ENCODE assay signal across 1 cellular context in the genomic region with DNA sequence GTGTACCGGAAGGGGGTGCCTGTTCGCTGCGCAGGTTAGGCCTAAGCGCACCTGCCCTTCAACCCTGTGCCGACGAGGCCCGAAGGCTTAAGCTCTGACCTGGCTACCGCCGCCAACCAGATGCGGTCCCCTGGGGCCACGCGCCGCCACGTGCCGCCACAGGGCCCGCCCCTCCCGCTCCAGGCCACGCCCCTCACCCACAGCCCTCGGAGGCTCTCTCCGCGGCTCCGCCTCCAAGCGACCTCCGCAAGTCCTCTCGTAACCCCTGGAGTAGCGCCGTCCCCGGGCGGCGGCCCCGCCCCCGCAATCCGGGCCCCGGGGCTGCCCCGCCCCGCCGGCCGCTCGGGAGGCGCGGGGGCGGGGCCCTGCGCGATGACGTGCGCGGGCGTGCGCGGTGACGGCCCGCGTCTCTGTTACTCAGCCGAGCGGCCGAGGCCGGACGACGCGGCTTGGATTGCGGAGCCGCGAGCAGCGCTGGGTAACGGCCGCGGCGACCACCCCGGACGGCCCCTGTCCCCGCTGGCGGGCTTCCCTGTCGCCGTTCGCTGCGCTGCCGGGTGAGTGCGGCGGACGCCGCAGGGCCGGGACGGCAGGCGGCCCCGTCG.
TF ChIP-seq lines count a peak whose summit lies in the region.

MAPK8 (plus strand) TSS at position 413 of the 605 bp plus-strand sequence. CDS start 94,984 bp downstream, outside the sequence.

TF ChIP-seq in K562, 482 proteins besides CTCF, POLR2A, EP300 and RAD21 (continued from another document and continues in another):
- TF ChIP-seq, protein P1, sequence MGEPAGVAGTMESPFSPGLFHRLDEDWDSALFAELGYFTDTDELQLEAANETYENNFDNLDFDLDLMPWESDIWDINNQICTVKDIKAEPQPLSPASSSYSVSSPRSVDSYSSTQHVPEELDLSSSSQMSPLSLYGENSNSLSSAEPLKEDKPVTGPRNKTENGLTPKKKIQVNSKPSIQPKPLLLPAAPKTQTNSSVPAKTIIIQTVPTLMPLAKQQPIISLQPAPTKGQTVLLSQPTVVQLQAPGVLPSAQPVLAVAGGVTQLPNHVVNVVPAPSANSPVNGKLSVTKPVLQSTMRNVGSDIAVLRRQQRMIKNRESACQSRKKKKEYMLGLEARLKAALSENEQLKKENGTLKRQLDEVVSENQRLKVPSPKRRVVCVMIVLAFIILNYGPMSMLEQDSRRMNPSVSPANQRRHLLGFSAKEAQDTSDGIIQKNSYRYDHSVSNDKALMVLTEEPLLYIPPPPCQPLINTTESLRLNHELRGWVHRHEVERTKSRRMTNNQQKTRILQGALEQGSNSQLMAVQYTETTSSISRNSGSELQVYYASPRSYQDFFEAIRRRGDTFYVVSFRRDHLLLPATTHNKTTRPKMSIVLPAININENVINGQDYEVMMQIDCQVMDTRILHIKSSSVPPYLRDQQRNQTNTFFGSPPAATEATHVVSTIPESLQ (CRISPR knock-in tag; IDR thresholded peaks at IDR 0.05): peak; percentile 94
- TF ChIP-seq MCM5 (IDR thresholded peaks at IDR 0.05; ENCODE audit: low read depth): no peak
- TF ChIP-seq ZNF217 (CRISPR knock-in tag; IDR thresholded peaks at IDR 0.05): peak; percentile 94; the same call in 1 of the 2 replicates
- TF ChIP-seq, protein P2, sequence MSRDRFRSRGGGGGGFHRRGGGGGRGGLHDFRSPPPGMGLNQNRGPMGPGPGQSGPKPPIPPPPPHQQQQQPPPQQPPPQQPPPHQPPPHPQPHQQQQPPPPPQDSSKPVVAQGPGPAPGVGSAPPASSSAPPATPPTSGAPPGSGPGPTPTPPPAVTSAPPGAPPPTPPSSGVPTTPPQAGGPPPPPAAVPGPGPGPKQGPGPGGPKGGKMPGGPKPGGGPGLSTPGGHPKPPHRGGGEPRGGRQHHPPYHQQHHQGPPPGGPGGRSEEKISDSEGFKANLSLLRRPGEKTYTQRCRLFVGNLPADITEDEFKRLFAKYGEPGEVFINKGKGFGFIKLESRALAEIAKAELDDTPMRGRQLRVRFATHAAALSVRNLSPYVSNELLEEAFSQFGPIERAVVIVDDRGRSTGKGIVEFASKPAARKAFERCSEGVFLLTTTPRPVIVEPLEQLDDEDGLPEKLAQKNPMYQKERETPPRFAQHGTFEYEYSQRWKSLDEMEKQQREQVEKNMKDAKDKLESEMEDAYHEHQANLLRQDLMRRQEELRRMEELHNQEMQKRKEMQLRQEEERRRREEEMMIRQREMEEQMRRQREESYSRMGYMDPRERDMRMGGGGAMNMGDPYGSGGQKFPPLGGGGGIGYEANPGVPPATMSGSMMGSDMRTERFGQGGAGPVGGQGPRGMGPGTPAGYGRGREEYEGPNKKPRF (IDR thresholded peaks at IDR 0.05; ENCODE audit: low read depth, low read length): no peak
- TF ChIP-seq ZNF146 (CRISPR knock-in tag; IDR thresholded peaks at IDR 0.05; ENCODE audit: unreplicated experiment): no peak
- TF ChIP-seq GTF3C2 (IDR thresholded peaks at IDR 0.05; ENCODE audit: borderline replicate concordance, extremely low read depth, insufficient read length): no peak
- TF ChIP-seq, protein P3, sequence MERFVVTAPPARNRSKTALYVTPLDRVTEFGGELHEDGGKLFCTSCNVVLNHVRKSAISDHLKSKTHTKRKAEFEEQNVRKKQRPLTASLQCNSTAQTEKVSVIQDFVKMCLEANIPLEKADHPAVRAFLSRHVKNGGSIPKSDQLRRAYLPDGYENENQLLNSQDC (CRISPR knock-in tag; IDR thresholded peaks at IDR 0.05): peak; percentile 89
- no peak for TF ChIP-seq NFIX (CRISPR knock-in tag; IDR thresholded peaks at IDR 0.05; ENCODE audit: low read depth)
- no peak for TF ChIP-seq ID3 (CRISPR knock-in tag; IDR thresholded peaks at IDR 0.05)
- TF ChIP-seq ID3 (tag; IDR thresholded peaks at IDR 0.05): no peak
- no peak for TF ChIP-seq MLLT1 (IDR thresholded peaks at IDR 0.05)
- TF ChIP-seq BHLHE40 (IDR thresholded peaks at IDR 0.05; ENCODE audit: low read length): peak; percentile 96
- TF ChIP-seq ESRRB (CRISPR knock-in tag; IDR thresholded peaks at IDR 0.05; ENCODE audit: borderline replicate concordance): no peak
- no peak for TF ChIP-seq RUNX1 (IDR thresholded peaks at IDR 0.05; ENCODE audit: low read depth)
- no peak for TF ChIP-seq ZNF75A (CRISPR knock-in tag; IDR thresholded peaks at IDR 0.05)
- TF ChIP-seq HMGN3 (IDR thresholded peaks at IDR 0.05; ENCODE audit: borderline replicate concordance, extremely low read depth, insufficient read length, low read depth, low read length): peak; percentile 94
- TF ChIP-seq SMAD2 (IDR thresholded peaks at IDR 0.05; ENCODE audit: low read depth, low read length): no peak
- TF ChIP-seq STAT5B (CRISPR knock-in tag; IDR thresholded peaks at IDR 0.05): no peak
- TF ChIP-seq, protein P4, sequence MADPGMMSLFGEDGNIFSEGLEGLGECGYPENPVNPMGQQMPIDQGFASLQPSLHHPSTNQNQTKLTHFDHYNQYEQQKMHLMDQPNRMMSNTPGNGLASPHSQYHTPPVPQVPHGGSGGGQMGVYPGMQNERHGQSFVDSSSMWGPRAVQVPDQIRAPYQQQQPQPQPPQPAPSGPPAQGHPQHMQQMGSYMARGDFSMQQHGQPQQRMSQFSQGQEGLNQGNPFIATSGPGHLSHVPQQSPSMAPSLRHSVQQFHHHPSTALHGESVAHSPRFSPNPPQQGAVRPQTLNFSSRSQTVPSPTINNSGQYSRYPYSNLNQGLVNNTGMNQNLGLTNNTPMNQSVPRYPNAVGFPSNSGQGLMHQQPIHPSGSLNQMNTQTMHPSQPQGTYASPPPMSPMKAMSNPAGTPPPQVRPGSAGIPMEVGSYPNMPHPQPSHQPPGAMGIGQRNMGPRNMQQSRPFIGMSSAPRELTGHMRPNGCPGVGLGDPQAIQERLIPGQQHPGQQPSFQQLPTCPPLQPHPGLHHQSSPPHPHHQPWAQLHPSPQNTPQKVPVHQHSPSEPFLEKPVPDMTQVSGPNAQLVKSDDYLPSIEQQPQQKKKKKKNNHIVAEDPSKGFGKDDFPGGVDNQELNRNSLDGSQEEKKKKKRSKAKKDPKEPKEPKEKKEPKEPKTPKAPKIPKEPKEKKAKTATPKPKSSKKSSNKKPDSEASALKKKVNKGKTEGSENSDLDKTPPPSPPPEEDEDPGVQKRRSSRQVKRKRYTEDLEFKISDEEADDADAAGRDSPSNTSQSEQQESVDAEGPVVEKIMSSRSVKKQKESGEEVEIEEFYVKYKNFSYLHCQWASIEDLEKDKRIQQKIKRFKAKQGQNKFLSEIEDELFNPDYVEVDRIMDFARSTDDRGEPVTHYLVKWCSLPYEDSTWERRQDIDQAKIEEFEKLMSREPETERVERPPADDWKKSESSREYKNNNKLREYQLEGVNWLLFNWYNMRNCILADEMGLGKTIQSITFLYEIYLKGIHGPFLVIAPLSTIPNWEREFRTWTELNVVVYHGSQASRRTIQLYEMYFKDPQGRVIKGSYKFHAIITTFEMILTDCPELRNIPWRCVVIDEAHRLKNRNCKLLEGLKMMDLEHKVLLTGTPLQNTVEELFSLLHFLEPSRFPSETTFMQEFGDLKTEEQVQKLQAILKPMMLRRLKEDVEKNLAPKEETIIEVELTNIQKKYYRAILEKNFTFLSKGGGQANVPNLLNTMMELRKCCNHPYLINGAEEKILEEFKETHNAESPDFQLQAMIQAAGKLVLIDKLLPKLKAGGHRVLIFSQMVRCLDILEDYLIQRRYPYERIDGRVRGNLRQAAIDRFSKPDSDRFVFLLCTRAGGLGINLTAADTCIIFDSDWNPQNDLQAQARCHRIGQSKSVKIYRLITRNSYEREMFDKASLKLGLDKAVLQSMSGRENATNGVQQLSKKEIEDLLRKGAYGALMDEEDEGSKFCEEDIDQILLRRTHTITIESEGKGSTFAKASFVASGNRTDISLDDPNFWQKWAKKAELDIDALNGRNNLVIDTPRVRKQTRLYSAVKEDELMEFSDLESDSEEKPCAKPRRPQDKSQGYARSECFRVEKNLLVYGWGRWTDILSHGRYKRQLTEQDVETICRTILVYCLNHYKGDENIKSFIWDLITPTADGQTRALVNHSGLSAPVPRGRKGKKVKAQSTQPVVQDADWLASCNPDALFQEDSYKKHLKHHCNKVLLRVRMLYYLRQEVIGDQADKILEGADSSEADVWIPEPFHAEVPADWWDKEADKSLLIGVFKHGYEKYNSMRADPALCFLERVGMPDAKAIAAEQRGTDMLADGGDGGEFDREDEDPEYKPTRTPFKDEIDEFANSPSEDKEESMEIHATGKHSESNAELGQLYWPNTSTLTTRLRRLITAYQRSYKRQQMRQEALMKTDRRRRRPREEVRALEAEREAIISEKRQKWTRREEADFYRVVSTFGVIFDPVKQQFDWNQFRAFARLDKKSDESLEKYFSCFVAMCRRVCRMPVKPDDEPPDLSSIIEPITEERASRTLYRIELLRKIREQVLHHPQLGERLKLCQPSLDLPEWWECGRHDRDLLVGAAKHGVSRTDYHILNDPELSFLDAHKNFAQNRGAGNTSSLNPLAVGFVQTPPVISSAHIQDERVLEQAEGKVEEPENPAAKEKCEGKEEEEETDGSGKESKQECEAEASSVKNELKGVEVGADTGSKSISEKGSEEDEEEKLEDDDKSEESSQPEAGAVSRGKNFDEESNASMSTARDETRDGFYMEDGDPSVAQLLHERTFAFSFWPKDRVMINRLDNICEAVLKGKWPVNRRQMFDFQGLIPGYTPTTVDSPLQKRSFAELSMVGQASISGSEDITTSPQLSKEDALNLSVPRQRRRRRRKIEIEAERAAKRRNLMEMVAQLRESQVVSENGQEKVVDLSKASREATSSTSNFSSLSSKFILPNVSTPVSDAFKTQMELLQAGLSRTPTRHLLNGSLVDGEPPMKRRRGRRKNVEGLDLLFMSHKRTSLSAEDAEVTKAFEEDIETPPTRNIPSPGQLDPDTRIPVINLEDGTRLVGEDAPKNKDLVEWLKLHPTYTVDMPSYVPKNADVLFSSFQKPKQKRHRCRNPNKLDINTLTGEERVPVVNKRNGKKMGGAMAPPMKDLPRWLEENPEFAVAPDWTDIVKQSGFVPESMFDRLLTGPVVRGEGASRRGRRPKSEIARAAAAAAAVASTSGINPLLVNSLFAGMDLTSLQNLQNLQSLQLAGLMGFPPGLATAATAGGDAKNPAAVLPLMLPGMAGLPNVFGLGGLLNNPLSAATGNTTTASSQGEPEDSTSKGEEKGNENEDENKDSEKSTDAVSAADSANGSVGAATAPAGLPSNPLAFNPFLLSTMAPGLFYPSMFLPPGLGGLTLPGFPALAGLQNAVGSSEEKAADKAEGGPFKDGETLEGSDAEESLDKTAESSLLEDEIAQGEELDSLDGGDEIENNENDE (IDR thresholded peaks at IDR 0.05; ENCODE audit: low read depth, low read length): no peak
- TF ChIP-seq MED1 (CRISPR knock-in tag; IDR thresholded peaks at IDR 0.05; ENCODE audit: borderline replicate concordance): no peak
- no peak for TF ChIP-seq BRD4 (IDR thresholded peaks at IDR 0.05)
- TF ChIP-seq GTF2E2 (tag; IDR thresholded peaks at IDR 0.05): no peak
- no peak; the same call in 1 of the 2 replicates for TF ChIP-seq HCFC1 (IDR thresholded peaks at IDR 0.05; ENCODE audit: low read depth, low read length)
- TF ChIP-seq TARDBP (IDR thresholded peaks at IDR 0.05): no peak; the same call in 1 of the 2 replicates
- TF ChIP-seq PHF8 (IDR thresholded peaks at IDR 0.05; ENCODE audit: borderline replicate concordance, low read length): peak; percentile 90; the same call in 1 of the 2 replicates
